In genomic region chr16:86077243-86077940, GRCh38 we compare ENCODE assay signal across 19 cellular contexts.
"Had no signal": no experiment of that assay in that cellular context is flagged by ENCODE, and none has a peak within 500 bp of the region (broad histone marks: within the 10 kb centered on the region; RNA-seq: fewer than 3 reads in every experiment).

No MANE protein-coding gene starts in this region.

- H3K4me3 ChIP-seq: esophagus muscularis mucosa, pancreas, tibial nerve had no signal

- H3K27ac ChIP-seq: esophagus muscularis mucosa, neutrophil, pancreas, tibial nerve had no signal

- H3K4me1 Mint-ChIP-seq: activated CD4-positive, alpha-beta T cell treated with anti-CD3 and anti-CD28 coated beads, Interleukin-2, amount 10 ng/mL, durations not matched to agents 7 days and 5 days; activated naive CD4-positive, alpha-beta T cell treated with anti-CD3 and anti-CD28 coated beads, Interleukin-2, amount 10 ng/mL, durations not matched to agents 7 days and 5 days; immature natural killer cell; memory B cell; natural killer cell had no signal

- H3K27ac Mint-ChIP-seq: activated CD4-positive, alpha-beta T cell treated with anti-CD3 and anti-CD28 coated beads, Interleukin-2, amount 10 ng/mL, durations not matched to agents 7 days and 5 days; activated CD8-positive, alpha-beta T cell treated with anti-CD3 and anti-CD28 coated beads, Interleukin-2, amount 10 ng/mL, durations not matched to agents 7 days and 5 days; activated naive CD4-positive, alpha-beta T cell treated with anti-CD3 and anti-CD28 coated beads, Interleukin-2, amount 10 ng/mL, durations not matched to agents 7 days and 5 days; activated T-cell treated with anti-CD3 and anti-CD28 coated beads, Interleukin-2, amount 50 U/mL, for 24 hours; activated T-helper 2 cell treated with anti-CD3 and anti-CD28 coated beads, Interferon-gamma antibody, Interleukin-2, Interleukin-4, amounts not matched to agents 10 μg/mL and 5 μg/mL and 100 μg/mL, durations not matched to agents 14 hours and 24 hours and 36 hours; immature natural killer cell; memory B cell; natural killer cell had no signal

- H3K9me3 Mint-ChIP-seq: activated CD4-positive, alpha-beta T cell treated with anti-CD3 and anti-CD28 coated beads, Interleukin-2, amount 10 ng/mL, durations not matched to agents 7 days and 5 days; activated naive CD4-positive, alpha-beta T cell treated with anti-CD3 and anti-CD28 coated beads, Interleukin-2, amount 10 ng/mL, durations not matched to agents 7 days and 5 days; activated T-cell treated with anti-CD3 and anti-CD28 coated beads, Interleukin-2, amount 50 U/mL, for 24 hours; activated T-helper 2 cell treated with anti-CD3 and anti-CD28 coated beads, Interferon-gamma antibody, Interleukin-2, Interleukin-4, amounts not matched to agents 10 μg/mL and 5 μg/mL and 100 μg/mL, durations not matched to agents 14 hours and 24 hours and 36 hours; immature natural killer cell; memory B cell; natural killer cell had no signal

- H3K36me3 Mint-ChIP-seq: activated naive CD4-positive, alpha-beta T cell treated with anti-CD3 and anti-CD28 coated beads, Interleukin-2, amount 10 ng/mL, durations not matched to agents 7 days and 5 days; immature natural killer cell; memory B cell; natural killer cell had no signal

- ATAC-seq: activated CD4-positive, CD25-positive, alpha-beta regulatory T cell treated with anti-CD3 and anti-CD28 coated beads, Interleukin-2, amount 50 U/mL, for 24 hours; activated CD8-positive, alpha-beta T cell treated with anti-CD3 and anti-CD28 coated beads, Interleukin-2, amount 10 ng/mL, durations not matched to agents 7 days and 5 days; natural killer cell; sciatic nerve had no signal

- H3K4me1 ChIP-seq: pancreas had no signal

- H3K36me3 ChIP-seq: esophagus muscularis mucosa, neutrophil, pancreas, tibial nerve had no signal

- H3K9me3 ChIP-seq: esophagus muscularis mucosa, neutrophil, pancreas, tibial nerve had no signal

- H3K27me3 ChIP-seq: esophagus muscularis mucosa, pancreas had no signal

- H3K4me3 Mint-ChIP-seq: activated CD4-positive, alpha-beta T cell treated with anti-CD3 and anti-CD28 coated beads, Interleukin-2, amount 10 ng/mL, durations not matched to agents 7 days and 5 days; activated CD8-positive, alpha-beta T cell treated with anti-CD3 and anti-CD28 coated beads, Interleukin-2, amount 10 ng/mL, durations not matched to agents 7 days and 5 days; activated naive CD4-positive, alpha-beta T cell treated with anti-CD3 and anti-CD28 coated beads, Interleukin-2, amount 10 ng/mL, durations not matched to agents 7 days and 5 days; activated T-cell treated with anti-CD3 and anti-CD28 coated beads, Interleukin-2, amount 50 U/mL, for 24 hours; immature natural killer cell; memory B cell; natural killer cell had no signal

- DNase-seq: activated CD4-positive, alpha-beta T cell treated with anti-CD3 and anti-CD28 coated beads, Interleukin-2, amount 10 ng/mL, durations not matched to agents 7 days and 5 days; activated CD8-positive, alpha-beta T cell treated with anti-CD3 and anti-CD28 coated beads, Interleukin-2, amount 10 ng/mL, durations not matched to agents 7 days and 5 days; activated naive CD4-positive, alpha-beta T cell treated with anti-CD3 and anti-CD28 coated beads, Interleukin-2, amount 10 ng/mL, durations not matched to agents 7 days and 5 days; activated T-cell treated with anti-CD3 and anti-CD28 coated beads, Interleukin-2, amount 50 U/mL, for 24 hours; cerebellar nuclear complex; effector CD4-positive, alpha-beta T cell; immature natural killer cell; natural killer cell; stimulated activated CD8-positive, alpha-beta memory T cell treated with anti-CD3 and anti-CD28 coated beads, Interleukin-4, amount 100 ng/mL, for 48 hours; stimulated activated naive CD4-positive, alpha-beta T cell; T1000 had no signal
